Comparison of ENCODE assay signal across 13 cellular contexts in genomic region chr14:31505411-31505810, GRCh38. TPM values are rescaled to one million over a fixed set of nuclear protein-coding genes. Genes with fewer than 3 reads are reported as not detected.
DNase-seq lines count a peak whose midpoint lies in the region; ATAC-seq and TF ChIP-seq lines count a peak whose summit lies in the region.
"Had no signal": no experiment of that assay in that cellular context is flagged by ENCODE, and none has a peak within 500 bp of the region (broad histone marks: within the 10 kb centered on the region; RNA-seq: fewer than 3 reads in every experiment).

No MANE protein-coding gene starts in this region.

- no peaks in the 10 kb centered on the region for H3K27me3 ChIP-seq in thoracic aorta (replicated peaks; ENCODE audit: insufficient read depth)
- H3K27me3 ChIP-seq: testis had no signal

- peak overlapping the region; percentile 58 for H3K27ac ChIP-seq in cingulate gyrus (ENCODE audit: low read depth, low read length)
- peak overlapping the region; percentile 29 to 36 for H3K27ac ChIP-seq in thoracic aorta

- CTCF ChIA-PET in activated naive CD4-positive, alpha-beta T cell treated with anti-CD3 and anti-CD28 coated beads, Interleukin-2, amount 10 ng/mL, durations not matched to agents 7 days and 5 days (lab: Charles Lee), result interaction anchor here (0.8 to 1.5 kb wide), 5 partner anchors 9 to 749 kb away, joined by 3 to 4 read pairs (median 3); no protein-coding TSS in a partner anchor

- DNase-seq in HS-27A (ENCODE audit: low read depth) (peak; percentile 69), kidney glomerular epithelial cell (lab: John Stamatoyannopoulos, UW) (peak; percentile 44), thoracic aorta (ENCODE audit: low spot score) (no peak), NCI-H524 treated with DMSO at 0.1 percent for 48 hours (lab: John Stamatoyannopoulos, UW) (no peak)
- no peak for DNase-seq in activated naive CD4-positive, alpha-beta T cell treated with anti-CD3 and anti-CD28 coated beads, Interleukin-2, amount 10 ng/mL, durations not matched to agents 7 days and 5 days
- DNase-seq: central memory CD4-positive, alpha-beta T cell; NCI-H2171; testis had no signal

- H3K9me3 Mint-ChIP-seq in activated naive CD4-positive, alpha-beta T cell treated with anti-CD3 and anti-CD28 coated beads, Interleukin-2, amount 10 ng/mL, durations not matched to agents 7 days and 5 days, result no peaks in the 10 kb centered on the region

- H3K4me1 Mint-ChIP-seq in activated naive CD4-positive, alpha-beta T cell treated with anti-CD3 and anti-CD28 coated beads, Interleukin-2, amount 10 ng/mL, durations not matched to agents 7 days and 5 days, result no peaks in the 10 kb centered on the region

- no peak overlapping the region for H3K4me3 Mint-ChIP-seq in activated naive CD4-positive, alpha-beta T cell treated with anti-CD3 and anti-CD28 coated beads, Interleukin-2, amount 10 ng/mL, durations not matched to agents 7 days and 5 days

- H3K27me3 Mint-ChIP-seq in activated naive CD4-positive, alpha-beta T cell treated with anti-CD3 and anti-CD28 coated beads, Interleukin-2, amount 10 ng/mL, durations not matched to agents 7 days and 5 days, result no peaks in the 10 kb centered on the region

- H3K36me3 Mint-ChIP-seq in activated naive CD4-positive, alpha-beta T cell treated with anti-CD3 and anti-CD28 coated beads, Interleukin-2, amount 10 ng/mL, durations not matched to agents 7 days and 5 days, result no peaks in the 10 kb centered on the region

- H3K9me3 ChIP-seq in thoracic aorta, result no peaks in the 10 kb centered on the region
- H3K9me3 ChIP-seq: testis had no signal

- H3K4me3 ChIP-seq in thoracic aorta, result peak overlapping the region; percentile 19
- H3K4me3 ChIP-seq: testis had no signal

- H3K27ac Mint-ChIP-seq in activated naive CD4-positive, alpha-beta T cell treated with anti-CD3 and anti-CD28 coated beads, Interleukin-2, amount 10 ng/mL, durations not matched to agents 7 days and 5 days, result no peak overlapping the region

- H3K4me1 ChIP-seq in thoracic aorta (ENCODE audit: control insufficient read depth in 1 of 2, low read depth in 2 of 2), result peaks cover 14 to 29% of the 10 kb centered on the region in 2 donors

- no peaks in the 10 kb centered on the region for H3K36me3 ChIP-seq in thoracic aorta

- ATAC-seq in thoracic aorta (ENCODE audit: insufficient number of reproducible peaks, low FRiP score, low read depth), result no peak
- ATAC-seq in HG03095 (IDR thresholded peaks at IDR 0.05; ENCODE audit: unreplicated experiment), result no peak
- ATAC-seq: Panc1 had no signal

- no peak for TF ChIP-seq CTCF in thoracic aorta (IDR thresholded peaks at IDR 0.05)

RNA-seq across cellular contexts. Expression of gene GPR33, which starts 17.6 kb away (rescaled TPM):
- not detected for total RNA-seq in thoracic aorta
- total RNA-seq: epithelial cell of proximal tubule; T-helper 2 cell treated with Interferon-gamma antibody and Interleukin-4, amounts not matched to agents 100 ng/mL and 5 ng/mL, for 36 hours had no signal

RNA-seq across cellular contexts. Expression of gene DTD2, which starts 48.1 kb away (rescaled TPM):
- 10 to 100 TPM; 28.9 to 56.5 TPM for total RNA-seq in thoracic aorta

RNA-seq across cellular contexts. Expression of gene NUBPL, which starts 55.8 kb away (rescaled TPM):
- total RNA-seq in thoracic aorta, result 10 to 100 TPM in 1 of 2 donors, 1 to 10 TPM in 1; 9.2 to 30.0 TPM

Comparison
In these comparisons a context has a peak if more than half of its experiments do, and no peak if none do; other contexts are left out.
1. DNase-seq: peak in HS-27A (single experiment) and kidney glomerular epithelial cell (single experiment); none in thoracic aorta (single experiment), NCI-H524 treated with DMSO at 0.1 percent for 48 hours (single experiment) and activated naive CD4-positive, alpha-beta T cell treated with anti-CD3 and anti-CD28 coated beads, Interleukin-2, amount 10 ng/mL, durations not matched to agents 7 days and 5 days (single experiment).